ENCODE assay signal across 8 cellular contexts in genomic region chr11:119318240-119319135, GRCh38. TPM values are rescaled to one million over a fixed set of nuclear protein-coding genes. Genes with fewer than 3 reads are reported as not detected.
DNase-seq lines count a peak whose midpoint lies in the region; ATAC-seq and TF ChIP-seq lines count a peak whose summit lies in the region.

No MANE protein-coding gene starts in this region.

- peak overlapping the region in 3 of 4 donors; percentile 31 to 82 (median 79) for H3K4me3 ChIP-seq in esophagus muscularis mucosa

- TF ChIP-seq POLR2A in esophagus muscularis mucosa (IDR thresholded peaks at IDR 0.05; ENCODE audit: low read depth), result no peak

- H3K9me3 Mint-ChIP-seq in activated T-cell treated with anti-CD3 and anti-CD28 coated beads, Interleukin-2, amount 50 U/mL, for 24 hours, result no peaks in the 10 kb centered on the region

- no peaks in the 10 kb centered on the region for H3K27me3 ChIP-seq in esophagus muscularis mucosa

- H3K27me3 Mint-ChIP-seq in activated T-cell treated with anti-CD3 and anti-CD28 coated beads, Interleukin-2, amount 50 U/mL, for 24 hours, result peaks cover 36% of the 10 kb centered on the region

- H3K9me3 ChIP-seq in esophagus muscularis mucosa, result no peaks in the 10 kb centered on the region

- DNase-seq in activated T-cell treated with anti-CD3 and anti-CD28 coated beads, Interleukin-2, amount 50 U/mL, for 24 hours, result no peak
- DNase-seq in activated T-cell treated with anti-CD3 and anti-CD28 coated beads for 4 hours, result no peak
- DNase-seq in SHP77 (lab: John Stamatoyannopoulos, UW), result peak; percentile 46 to 67
- no peak for DNase-seq in esophagus muscularis mucosa (ENCODE audit: extremely low spot score)
- peak; percentile 71 for DNase-seq in posterior vena cava (ENCODE audit: low spot score)

- peaks cover 77 to 99% (median 89%) of the 10 kb centered on the region in 4 donors for H3K4me1 ChIP-seq in esophagus muscularis mucosa

- peak overlapping the region; percentile 98 to 99 (median 98) for H3K27ac ChIP-seq in esophagus muscularis mucosa (replicated peaks in 1 of 4)

- intact Hi-C loops in esophagus muscularis mucosa (cut with DNase I) (no loop called here), posterior vena cava (cut with DNase I) (no loop called here)

- no peaks in the 10 kb centered on the region for H3K36me3 Mint-ChIP-seq in activated T-cell treated with anti-CD3 and anti-CD28 coated beads, Interleukin-2, amount 50 U/mL, for 24 hours (ENCODE audit: low read depth)

- TF ChIP-seq CTCF in esophagus muscularis mucosa (IDR thresholded peaks at IDR 0.05), result no peak

- TF ChIP-seq EP300 in esophagus muscularis mucosa (IDR thresholded peaks at IDR 0.05), result peak; percentile 65

- no peak for ATAC-seq in HG03460 (IDR thresholded peaks at IDR 0.05; ENCODE audit: unreplicated experiment)
- ATAC-seq in HG02763 (IDR thresholded peaks at IDR 0.05; ENCODE audit: unreplicated experiment), result no peak
- ATAC-seq in GM21423 (IDR thresholded peaks at IDR 0.05; ENCODE audit: unreplicated experiment), result no peak

- H3K4me1 Mint-ChIP-seq in activated T-cell treated with anti-CD3 and anti-CD28 coated beads, Interleukin-2, amount 50 U/mL, for 24 hours (ENCODE audit: low read depth), result peaks cover 39% of the 10 kb centered on the region

- H3K27ac Mint-ChIP-seq in activated T-cell treated with anti-CD3 and anti-CD28 coated beads, Interleukin-2, amount 50 U/mL, for 24 hours, result peak overlapping the region; percentile 42

- 53% methylated on average over 17 of the region's 22 CpGs for WGBS in esophagus muscularis mucosa

- H3K36me3 ChIP-seq in esophagus muscularis mucosa, result peaks cover 0 to 17% (median 14%) of the 10 kb centered on the region in 4 donors

- H3K4me3 Mint-ChIP-seq in activated T-cell treated with anti-CD3 and anti-CD28 coated beads, Interleukin-2, amount 50 U/mL, for 24 hours, result peak overlapping the region; percentile 6

RNA-seq across cellular contexts. Expression of gene MCAM, which starts 1.6 kb away (rescaled TPM):
- total RNA-seq in esophagus muscularis mucosa (1,000 to 10,000 TPM in 1 of 4 donors, 100 to 1,000 TPM in 3; 607 to 1,312 (median 805) TPM), posterior vena cava (100 to 1,000 TPM; 528 to 559 TPM)

RNA-seq across cellular contexts. Expression of gene RNF26, which starts 15.8 kb away (rescaled TPM):
- total RNA-seq in esophagus muscularis mucosa (10 to 100 TPM; 14.2 to 33.2 (median 20.9) TPM), posterior vena cava (10 to 100 TPM; 22.1 to 23.3 TPM)

RNA-seq across cellular contexts. Expression of gene C1QTNF5, which starts 22.2 kb away (rescaled TPM):
- total RNA-seq in esophagus muscularis mucosa (10 to 100 TPM; 23.7 to 74.3 (median 51.6) TPM), posterior vena cava (10 to 100 TPM; 57.7 to 63.0 TPM)

RNA-seq across cellular contexts. Expression of gene MFRP, which starts 28.0 kb away (rescaled TPM):
- total RNA-seq in esophagus muscularis mucosa (under 1 TPM in 1 of 4 donors, not detected in 3; 0.11 TPM), posterior vena cava (not detected)

Comparison
In these comparisons a context has a peak if more than half of its experiments do, and no peak if none do; other contexts are left out.
1. DNase-seq: peak in SHP77 (2 of 2) and posterior vena cava (single experiment); none in activated T-cell treated with anti-CD3 and anti-CD28 coated beads, Interleukin-2, amount 50 U/mL, for 24 hours (single experiment), activated T-cell treated with anti-CD3 and anti-CD28 coated beads for 4 hours (single experiment) and esophagus muscularis mucosa (single experiment).